ENCODE assay signal across 17 cellular contexts in genomic region chr7:78377532-78377931, GRCh38.
DNase-seq lines count a peak whose midpoint lies in the region; ATAC-seq and TF ChIP-seq lines count a peak whose summit lies in the region.
"Had no signal": no experiment of that assay in that cellular context is flagged by ENCODE, and none has a peak within 500 bp of the region (broad histone marks: within the 10 kb centered on the region; RNA-seq: fewer than 3 reads in every experiment).

No MANE protein-coding gene starts in this region.

- H2BK12ac ChIP-seq in H9 (ENCODE audit: insufficient read length, low read depth, low read length) = no peak overlapping the region

- no peak overlapping the region for H3K14ac ChIP-seq in H9 (ENCODE audit: insufficient read depth, low read length)

- no TSS peak for BruUV-seq in A673 (replicated peaks; lab: Mats Ljungman, UMichigan)

- H3K4me3 Mint-ChIP-seq in H9 = no peak overlapping the region
- H3K4me3 Mint-ChIP-seq in neural crest cell = no peak overlapping the region
- H3K4me3 Mint-ChIP-seq: B cell; CD4-positive, alpha-beta memory T cell had no signal

- H3K56ac ChIP-seq in H9 (ENCODE audit: insufficient read length, low read depth, low read length) = no peak overlapping the region

- no peaks in the 10 kb centered on the region for H3K79me2 ChIP-seq in H9 (ENCODE audit: insufficient read depth, low read length)

- H3K27me3 Mint-ChIP-seq in H9 (ENCODE audit: low read depth) = no peaks in the 10 kb centered on the region
- no peaks in the 10 kb centered on the region for H3K27me3 Mint-ChIP-seq in neural crest cell (ENCODE audit: low read depth)

- H4K8ac ChIP-seq in H9 (replicated peaks; ENCODE audit: insufficient read length, low read depth, low read length) = no peak overlapping the region

- no peak overlapping the region for H2BK5ac ChIP-seq in H9 (ENCODE audit: insufficient read length, low read length)

- H2AK5ac ChIP-seq in H9 (ENCODE audit: insufficient read length, low read length) = no peak overlapping the region

- H3K27ac Mint-ChIP-seq in H9 (0 out of 7 replicates have a peak overlapping the region, but pooled peaks of 1 of the 3 experiments have one; percentile 29), neural crest cell (ENCODE audit: unreplicated experiment) (no peak overlapping the region)
- no peak overlapping the region for H3K27ac Mint-ChIP-seq in activated naive CD4-positive, alpha-beta T cell treated with anti-CD3 and anti-CD28 coated beads, Interleukin-2, amount 50 U/mL, for 72 hours
- H3K27ac Mint-ChIP-seq: B cell; CD4-positive, alpha-beta memory T cell had no signal

- H3K36me3 Mint-ChIP-seq in H9 (ENCODE audit: insufficient read depth in 1 of 3, low read depth in 3 of 3) (no peaks in the 10 kb centered on the region), neural crest cell (ENCODE audit: low read depth) (no peaks in the 10 kb centered on the region)
- H3K36me3 Mint-ChIP-seq in activated naive CD4-positive, alpha-beta T cell treated with anti-CD3 and anti-CD28 coated beads, Interleukin-2, amount 50 U/mL, for 72 hours = no peaks in the 10 kb centered on the region
- H3K36me3 Mint-ChIP-seq: CD4-positive, alpha-beta memory T cell had no signal

- no peak overlapping the region for H2AFZ ChIP-seq in H9 (ENCODE audit: low read length)

- H2BK120ac ChIP-seq in H9 (ENCODE audit: low read depth, low read length, poor library complexity, severe bottlenecking) = no peak overlapping the region

- POLR2A ChIA-PET in A673 (lab: Charles Lee; ENCODE audit: low non-redundant PET) = no interaction called here

- H3T11ph ChIP-seq in H9 (ENCODE audit: low read length) = no peak overlapping the region

- no peaks in the 10 kb centered on the region for H3K36me3 ChIP-seq in A673 (ENCODE audit: insufficient read depth, low read length, poor library complexity, severe bottlenecking)
- H3K36me3 ChIP-seq in WERI-Rb-1 = no peaks in the 10 kb centered on the region
- H3K36me3 ChIP-seq: HAP-1 had no signal

- no peaks in the 10 kb centered on the region for H3K4me1 ChIP-seq in A673 (ENCODE audit: insufficient read depth, low read length, poor library complexity, severe bottlenecking)
- no peaks in the 10 kb centered on the region for H3K4me1 ChIP-seq in H9 (ENCODE audit: insufficient read depth, low read length)
- H3K4me1 ChIP-seq: HAP-1 had no signal

- DNase-seq in A673 (ENCODE audit: low spot score) (no peak), H9 (no peak), WERI-Rb-1 (no peak), neural crest cell (ENCODE audit: low read depth, low spot score) (no peak), NCI-H446 (lab: John Stamatoyannopoulos, UW) (no peak), GM19238 (ENCODE audit: insufficient read length, low spot score) (no peak)
- DNase-seq in activated naive CD4-positive, alpha-beta T cell treated with anti-CD3 and anti-CD28 coated beads, Interleukin-2, amount 50 U/mL, for 72 hours (ENCODE audit: low spot score in 2 of 2) = no peak
- DNase-seq: CD4-positive, alpha-beta memory T cell; IMR-90; NCI-H1048; NCI-H146; NCI-H2081 treated with DMSO at 0.1 percent for 48 hours; NCI-H774 had no signal

- no peak overlapping the region for H3K23ac ChIP-seq in H9 (ENCODE audit: insufficient read length, low read depth, low read length)

- 0 out of 2 replicates have a peak, but pooled peaks have one; percentile 13 for TF ChIP-seq CTCF in A673 (conservative IDR thresholded peaks at IDR 0.05; ENCODE audit: low read depth, low read length)
- peak; percentile 71 for TF ChIP-seq CTCF in H9 (conservative IDR thresholded peaks at IDR 0.05)
- 0 out of 2 replicates have a peak, but pooled peaks have one; percentile 6 for TF ChIP-seq CTCF in WERI-Rb-1 (IDR thresholded peaks at IDR 0.05; ENCODE audit: low read depth, low read length)
- peak; percentile 34 for TF ChIP-seq CTCF in neural crest cell (conservative IDR thresholded peaks at IDR 0.05)

- no peaks in the 10 kb centered on the region for H3K79me1 ChIP-seq in H9 (ENCODE audit: insufficient read depth, low read depth, low read length, poor library complexity, severe bottlenecking)

- H3K9ac ChIP-seq in H9 (ENCODE audit: extremely low read depth, insufficient read length, low read length) = no peak overlapping the region

- no peaks in the 10 kb centered on the region for H3K9me3 ChIP-seq in A673 (ENCODE audit: low read depth, low read length, poor library complexity, severe bottlenecking)
- no peaks in the 10 kb centered on the region for H3K9me3 ChIP-seq in H9 (ENCODE audit: control insufficient read depth, low read depth, low read length)
- H3K9me3 ChIP-seq in WERI-Rb-1 (ENCODE audit: severe bottlenecking) = no peaks in the 10 kb centered on the region
- H3K9me3 ChIP-seq: HAP-1 had no signal

- H3K9me3 Mint-ChIP-seq in H9 (no peaks in the 10 kb centered on the region), neural crest cell (peaks cover 4% of the 10 kb centered on the region)
- H3K9me3 Mint-ChIP-seq in activated naive CD4-positive, alpha-beta T cell treated with anti-CD3 and anti-CD28 coated beads, Interleukin-2, amount 50 U/mL, for 72 hours = peaks cover 0 to 4% of the 10 kb centered on the region in 2 donors

- intact Hi-C loops in A673 (cut with micrococcal nuclease; ENCODE audit: unreplicated experiment) = no loop called here

- peaks cover 3 to 4% of the 10 kb centered on the region in 2 experiments; a peak in 2 of 4 replicates for H3K4me1 Mint-ChIP-seq in H9
- H3K4me1 Mint-ChIP-seq in neural crest cell = no peaks in the 10 kb centered on the region
- H3K4me1 Mint-ChIP-seq: B cell; CD4-positive, alpha-beta memory T cell had no signal

- H4K5ac ChIP-seq in H9 (ENCODE audit: insufficient read length, low read depth, low read length) = no peak overlapping the region

- H4K20me1 ChIP-seq in H9 (ENCODE audit: control insufficient read depth, insufficient read depth, insufficient read length) = no peaks in the 10 kb centered on the region

- no peak overlapping the region for H3K4me3 ChIP-seq in A673 (ENCODE audit: low read depth, low read length, poor library complexity, severe bottlenecking)
- no peak overlapping the region for H3K4me3 ChIP-seq in WERI-Rb-1 (ENCODE audit: low read depth, low read length)
- H3K4me3 ChIP-seq: HAP-1 had no signal

- peaks cover 15% of the 10 kb centered on the region for H3K27me3 ChIP-seq in A673 (replicated peaks; ENCODE audit: insufficient read depth, low read depth, low read length, poor library complexity)
- no peaks in the 10 kb centered on the region for H3K27me3 ChIP-seq in H9 (ENCODE audit: insufficient read depth, low read length)
- no peaks in the 10 kb centered on the region for H3K27me3 ChIP-seq in WERI-Rb-1 (ENCODE audit: insufficient read depth, low read depth, severe bottlenecking)

- H2BK15ac ChIP-seq in H9 (ENCODE audit: low read depth, low read length) = no peak overlapping the region

- no peak overlapping the region for H3K4me2 ChIP-seq in H9 (ENCODE audit: insufficient read depth, insufficient read length, low read length)

- H2BK20ac ChIP-seq in H9 (ENCODE audit: low read depth, low read length, poor library complexity, severe bottlenecking) = no peak overlapping the region

- H3K4ac ChIP-seq in H9 (ENCODE audit: low read depth, low read length) = no peak overlapping the region

- no peaks in the 10 kb centered on the region for H3K23me2 ChIP-seq in H9 (ENCODE audit: insufficient read length, low read depth, low read length, poor library complexity, severe bottlenecking)

- no peak overlapping the region for H3K18ac ChIP-seq in H9 (ENCODE audit: insufficient read length, low read depth, low read length)

- ATAC-seq in activated naive CD4-positive, alpha-beta T cell treated with anti-CD3 and anti-CD28 coated beads, Interleukin-2, amount 50 U/mL, for 72 hours = no peak
- ATAC-seq: Panc1, Right ventricle myocardium inferior had no signal

- no CpG with 5 or more reads among the region's 1 CpG for WGBS in H9 (ENCODE audit: extremely low coverage, insufficient read length, low lambda C conversion rate)

- no peak overlapping the region for H4K91ac ChIP-seq in H9 (ENCODE audit: insufficient read length, low read depth, low read length)

- CTCF ChIA-PET in A673 (lab: Charles Lee) = interaction anchor here (0.6 kb wide), 1 partner anchor 67 kb away, joined by 3 read pairs; no protein-coding TSS in a partner anchor

- H3K27ac ChIP-seq in A673 (ENCODE audit: low read depth, low read length, poor library complexity, severe bottlenecking) (no peak overlapping the region), H9 (ENCODE audit: insufficient read length, low read depth, low read length) (no peak overlapping the region), WERI-Rb-1 (no peak overlapping the region)

Comparison
In these comparisons a context has a peak if more than half of its experiments do, and no peak if none do; other contexts are left out.
1. CTCF ChIP-seq: peak in every context shown above with its lines; median percentile 71 in H9; 34 in neural crest cell; 13 in A673; 6 in WERI-Rb-1.